20 cellular contexts compared by ENCODE assay signal in genomic region chr10:122503004-122503403, GRCh38. TPM values are rescaled to one million over a fixed set of nuclear protein-coding genes. Genes with fewer than 3 reads are reported as not detected.
"Had no signal": no experiment of that assay in that cellular context is flagged by ENCODE, and none has a peak within 500 bp of the region (broad histone marks: within the 10 kb centered on the region; RNA-seq: fewer than 3 reads in every experiment).

No MANE protein-coding gene starts in this region.

- ATAC-seq: pancreas, upper lobe of right lung had no signal

- H3K4me3 Mint-ChIP-seq: activated naive CD8-positive, alpha-beta T cell treated with anti-CD3 and anti-CD28 coated beads, Interleukin-2, amount 10 ng/mL, durations not matched to agents 7 days and 5 days; activated T-helper 1 cell treated with anti-CD3 and anti-CD28 coated beads, Interleukin-12 subunit alpha, Interleukin-12 subunit beta, Interleukin-2, Interleukin-4 antibody, amounts not matched to agents 30 ng/mL and 10 ng/mL and 1 ng/mL, durations not matched to agents 14 hours and 24 hours and 36 hours; neural crest cell had no signal

- H3K27ac ChIP-seq: pancreas, SJSA1, upper lobe of right lung had no signal

- H3K27ac Mint-ChIP-seq: activated naive CD8-positive, alpha-beta T cell treated with anti-CD3 and anti-CD28 coated beads, Interleukin-2, amount 10 ng/mL, durations not matched to agents 7 days and 5 days; activated T-helper 1 cell treated with anti-CD3 and anti-CD28 coated beads, Interleukin-12 subunit alpha, Interleukin-12 subunit beta, Interleukin-2, Interleukin-4 antibody, amounts not matched to agents 30 ng/mL and 10 ng/mL and 1 ng/mL, durations not matched to agents 14 hours and 24 hours and 36 hours had no signal

- H3K9me3 Mint-ChIP-seq: activated naive CD8-positive, alpha-beta T cell treated with anti-CD3 and anti-CD28 coated beads, Interleukin-2, amount 10 ng/mL, durations not matched to agents 7 days and 5 days; activated T-helper 1 cell treated with anti-CD3 and anti-CD28 coated beads, Interleukin-12 subunit alpha, Interleukin-12 subunit beta, Interleukin-2, Interleukin-4 antibody, amounts not matched to agents 30 ng/mL and 10 ng/mL and 1 ng/mL, durations not matched to agents 14 hours and 24 hours and 36 hours; neural crest cell had no signal

- H3K4me1 Mint-ChIP-seq: activated naive CD8-positive, alpha-beta T cell treated with anti-CD3 and anti-CD28 coated beads, Interleukin-2, amount 10 ng/mL, durations not matched to agents 7 days and 5 days; neural crest cell had no signal

- H3K36me3 Mint-ChIP-seq: activated naive CD8-positive, alpha-beta T cell treated with anti-CD3 and anti-CD28 coated beads, Interleukin-2, amount 10 ng/mL, durations not matched to agents 7 days and 5 days had no signal

- DNase-seq: activated CD4-positive, alpha-beta T cell treated with anti-CD3 and anti-CD28 coated beads, Interleukin-2, amount 50 U/mL, for 1 hour; activated CD8-positive, alpha-beta memory T cell treated with anti-CD3 and anti-CD28 coated beads for 24 hours; activated naive CD4-positive, alpha-beta T cell; activated naive CD8-positive, alpha-beta T cell treated with anti-CD3 and anti-CD28 coated beads, Interleukin-2, amount 10 ng/mL, durations not matched to agents 7 days and 5 days; anterior cingulate cortex; cortex of kidney; effector CD8-positive, alpha-beta T cell; foreskin melanocyte; head of caudate nucleus; midbrain; stimulated activated CD4-positive, alpha-beta T cell treated with anti-CD3 and anti-CD28 coated beads, Interleukin-15, amount 100 ng/mL, for 24 hours; stimulated activated CD4-positive, alpha-beta T cell treated with anti-CD3 and anti-CD28 coated beads, Interleukin-4, amount 100 ng/mL, for 24 hours; stimulated activated naive CD4-positive, alpha-beta T cell treated with Interleukin-2 at 50 U/mL for 16 hours; upper lobe of right lung had no signal

RNA-seq across cellular contexts. Expression of gene HTRA1, which starts 41.7 kb away (rescaled TPM):
- total RNA-seq: activated T-helper 1 cell treated with anti-CD3 and anti-CD28 coated beads, Interleukin-12 subunit alpha, Interleukin-12 subunit beta, Interleukin-2, Interleukin-4 antibody, amounts not matched to agents 30 ng/mL and 10 ng/mL and 1 ng/mL, durations not matched to agents 14 hours and 24 hours and 36 hours had no signal

RNA-seq across cellular contexts. Expression of gene ARMS2, which starts 48.6 kb away (rescaled TPM):
- total RNA-seq: activated naive CD8-positive, alpha-beta T cell treated with anti-CD3 and anti-CD28 coated beads, Interleukin-2, amount 10 ng/mL, durations not matched to agents 7 days and 5 days; activated T-helper 1 cell treated with anti-CD3 and anti-CD28 coated beads, Interleukin-12 subunit alpha, Interleukin-12 subunit beta, Interleukin-2, Interleukin-4 antibody, amounts not matched to agents 30 ng/mL and 10 ng/mL and 1 ng/mL, durations not matched to agents 14 hours and 24 hours and 36 hours; lower leg skin; myocyte; neural crest cell; pancreas; SJSA1; upper lobe of right lung had no signal

RNA-seq across cellular contexts. Expression of gene DMBT1, which starts 57.5 kb away (rescaled TPM):
- total RNA-seq: activated naive CD8-positive, alpha-beta T cell treated with anti-CD3 and anti-CD28 coated beads, Interleukin-2, amount 10 ng/mL, durations not matched to agents 7 days and 5 days; activated T-helper 1 cell treated with anti-CD3 and anti-CD28 coated beads, Interleukin-12 subunit alpha, Interleukin-12 subunit beta, Interleukin-2, Interleukin-4 antibody, amounts not matched to agents 30 ng/mL and 10 ng/mL and 1 ng/mL, durations not matched to agents 14 hours and 24 hours and 36 hours; neural crest cell; SJSA1 had no signal
